14 cellular contexts compared by ENCODE assay signal in genomic region chr19:46721269-46722003, GRCh38. TPM values are rescaled to one million over a fixed set of nuclear protein-coding genes. Genes with fewer than 3 reads are reported as not detected.
A peak's percentile ranks its signal among the peaks of the same experiment; 100 is the strongest.
DNase-seq lines count a peak whose midpoint lies in the region; TF ChIP-seq lines count a peak whose summit lies in the region.
"Had no signal": no experiment of that assay in that cellular context is flagged by ENCODE, and none has a peak within 500 bp of the region (broad histone marks: within the 10 kb centered on the region; RNA-seq: fewer than 3 reads in every experiment).

No MANE protein-coding gene starts in this region.

- H4K20me1 ChIP-seq in DOHH2 (ENCODE audit: control insufficient read depth, insufficient read depth, low read depth, low read length), result no peaks in the 10 kb centered on the region

- H3K4me3 ChIP-seq in DOHH2 (ENCODE audit: low read length) (no peak overlapping the region), foreskin fibroblast (ENCODE audit: low read depth in 1 of 2, low read length in 2 of 2) (no peak overlapping the region)

- no peaks in the 10 kb centered on the region for H3K9me2 ChIP-seq in DOHH2 (replicated peaks; ENCODE audit: control insufficient read depth, low read length)

- H3K27me3 ChIP-seq in DOHH2 (ENCODE audit: control insufficient read depth, low read length), result no peaks in the 10 kb centered on the region

- H3K36me3 ChIP-seq in DOHH2 (ENCODE audit: control insufficient read depth, low read length), result peaks cover 91% of the 10 kb centered on the region

- H3K4me1 Mint-ChIP-seq in chondrocyte (ENCODE audit: low read depth), result peaks cover 9% of the 10 kb centered on the region
- H3K4me1 Mint-ChIP-seq in osteocyte (ENCODE audit: unreplicated experiment), result peaks cover 9% of the 10 kb centered on the region

- peak; percentile 27 for TF ChIP-seq CTCF in DOHH2 (IDR thresholded peaks at IDR 0.05; ENCODE audit: low read depth, low read length, poor library complexity, severe bottlenecking)
- TF ChIP-seq CTCF in chondrocyte (IDR thresholded peaks at IDR 0.05), result peak; percentile 44
- TF ChIP-seq CTCF in osteocyte (IDR thresholded peaks at IDR 0.05), result peak; percentile 16
- TF ChIP-seq CTCF in foreskin fibroblast (IDR thresholded peaks at IDR 0.05; ENCODE audit: low read depth, low read length), result no peak

- peak overlapping the region; percentile 13; the same call in 1 of the 2 replicates for H3K27ac ChIP-seq in DOHH2 (ENCODE audit: low read depth, low read length)

- no peaks in the 10 kb centered on the region for H3K27me3 Mint-ChIP-seq in chondrocyte (ENCODE audit: low read depth)
- H3K27me3 Mint-ChIP-seq in osteocyte (ENCODE audit: unreplicated experiment), result no peaks in the 10 kb centered on the region
- H3K27me3 Mint-ChIP-seq: activated CD4-positive, alpha-beta T cell treated with anti-CD3 and anti-CD28 coated beads for 36 hours had no signal

- peaks cover 63% of the 10 kb centered on the region for H3K4me1 ChIP-seq in DOHH2 (ENCODE audit: control insufficient read depth, low read length)

- no peak overlapping the region for H3K4me2 ChIP-seq in DOHH2 (ENCODE audit: low read length)

- H3K4me3 Mint-ChIP-seq in chondrocyte (ENCODE audit: unreplicated experiment), result no peak overlapping the region
- H3K4me3 Mint-ChIP-seq in osteocyte (ENCODE audit: unreplicated experiment), result no peak overlapping the region
- H3K4me3 Mint-ChIP-seq: activated CD4-positive, alpha-beta T cell treated with anti-CD3 and anti-CD28 coated beads for 36 hours had no signal

- H3F3A ChIP-seq in DOHH2 (ENCODE audit: control insufficient read depth, insufficient read depth), result peaks cover 19% of the 10 kb centered on the region

- H3K36me3 Mint-ChIP-seq in chondrocyte (ENCODE audit: low read depth) (peaks cover 19% of the 10 kb centered on the region), osteocyte (ENCODE audit: unreplicated experiment) (peaks cover 27% of the 10 kb centered on the region)

- DNase-seq in HT-29 (ENCODE audit: low spot score) (peak; percentile 31), chondrocyte (ENCODE audit: low spot score) (no peak), osteocyte (ENCODE audit: extremely low spot score, unreplicated experiment) (no peak), UCSD-AML1 (lab: John Stamatoyannopoulos, UW; ENCODE audit: unreplicated experiment) (no peak), RKO (ENCODE audit: low spot score) (no peak), NCI-H1417 (lab: John Stamatoyannopoulos, UW) (no peak), foreskin fibroblast (no peak)
- DNase-seq: activated CD4-positive, alpha-beta T cell treated with anti-CD3 and anti-CD28 coated beads for 36 hours; NCI-H1694 treated with DMSO at 0.1 percent for 48 hours; NCI-H82; retina; substantia nigra had no signal

- H3K27ac Mint-ChIP-seq in chondrocyte (ENCODE audit: unreplicated experiment) (peak overlapping the region; percentile 68), osteocyte (ENCODE audit: unreplicated experiment) (no peak overlapping the region)
- H3K27ac Mint-ChIP-seq: activated CD4-positive, alpha-beta T cell treated with anti-CD3 and anti-CD28 coated beads for 36 hours had no signal

- peaks cover 8% of the 10 kb centered on the region for H3K79me2 ChIP-seq in DOHH2 (ENCODE audit: control insufficient read depth, low read length)

- H3K9me3 Mint-ChIP-seq in chondrocyte (ENCODE audit: low read depth), result no peaks in the 10 kb centered on the region
- H3K9me3 Mint-ChIP-seq in osteocyte (ENCODE audit: unreplicated experiment), result no peaks in the 10 kb centered on the region
- H3K9me3 Mint-ChIP-seq: activated T-helper 2 cell treated with anti-CD3 and anti-CD28 coated beads, Interferon-gamma antibody, Interleukin-2, Interleukin-4, amounts not matched to agents 10 μg/mL and 5 μg/mL and 100 μg/mL, durations not matched to agents 14 hours and 24 hours and 36 hours had no signal

- no peaks in the 10 kb centered on the region for H3K9me3 ChIP-seq in DOHH2 (ENCODE audit: control insufficient read depth, insufficient read depth, low read length)

RNA-seq across cellular contexts. Expression of gene PRKD2, which starts 4.5 kb away (rescaled TPM):
- total RNA-seq in HT-29 (2014; rRNA removed; shearing (Covaris generic)), result 76.0 and 83.3 TPM in 2 replicates
- 21.9 to 31.9 TPM (median 23.3 TPM) in 3 replicates for total RNA-seq in chondrocyte
- 41.9 and 43.9 TPM in 2 replicates for total RNA-seq in osteocyte

RNA-seq across cellular contexts. Expression of gene FKRP, which starts 24.4 kb away (rescaled TPM):
- total RNA-seq in HT-29 (2014; rRNA removed; shearing (Covaris generic)), result 30.7 and 30.8 TPM in 2 replicates
- total RNA-seq in chondrocyte (25.2 to 27.7 TPM (median 26.6 TPM) in 3 replicates), osteocyte (34.0 and 37.7 TPM in 2 replicates)

RNA-seq across cellular contexts. Expression of gene STRN4, which starts 24.8 kb away (rescaled TPM):
- 229 and 268 TPM in 2 replicates for total RNA-seq in HT-29 (2014; rRNA removed; shearing (Covaris generic))
- 69.8 to 77.3 TPM (median 76.7 TPM) in 3 replicates for total RNA-seq in chondrocyte
- 87.1 and 93.5 TPM in 2 replicates for total RNA-seq in osteocyte
